8 cellular contexts compared by ENCODE assay signal in genomic region chr2:26720322-26721166, GRCh38. TPM values are rescaled to one million over a fixed set of nuclear protein-coding genes. Genes with fewer than 3 reads are reported as not detected.
A peak's percentile ranks its signal among the peaks of the same experiment; 100 is the strongest.
DNase-seq lines count a peak whose midpoint lies in the region; ATAC-seq and TF ChIP-seq lines count a peak whose summit lies in the region.

No MANE protein-coding gene starts in this region.

- no peaks in the 10 kb centered on the region for H3K9me2 ChIP-seq in MM.1S (replicated peaks; ENCODE audit: insufficient read depth, low read length)

- H3F3A ChIP-seq in MM.1S (ENCODE audit: insufficient read depth, low read length): no peaks in the 10 kb centered on the region

- DNase-seq in COLO668 (lab: John Stamatoyannopoulos, UW; ENCODE audit: unreplicated experiment): peak; percentile 60
- peak; percentile 13 for DNase-seq in NCI-H774 (lab: John Stamatoyannopoulos, UW)
- peak; percentile 96 for DNase-seq in fibroblast of pulmonary artery (ENCODE audit: low read depth)
- DNase-seq in omental fat pad (ENCODE audit: low spot score): peak; percentile 34
- DNase-seq in MM.1S: no peak
- DNase-seq in KG1 (lab: John Stamatoyannopoulos, UW): no peak

- H3K79me2 ChIP-seq in MM.1S (ENCODE audit: low read length): no peaks in the 10 kb centered on the region

- peaks cover 40% of the 10 kb centered on the region for H3K27me3 ChIP-seq in MM.1S (replicated peaks; ENCODE audit: insufficient read depth, low read length)

- H3K9me3 ChIP-seq in MM.1S (replicated peaks; ENCODE audit: insufficient read depth, low read length): no peaks in the 10 kb centered on the region

- no peak for TF ChIP-seq CTCF in fibroblast of pulmonary artery (IDR thresholded peaks at IDR 0.05; ENCODE audit: low read length, missing control alignments)
- TF ChIP-seq CTCF in omental fat pad (IDR thresholded peaks at IDR 0.05): no peak
- TF ChIP-seq CTCF in MM.1S (IDR thresholded peaks at IDR 0.05; ENCODE audit: low read length): no peak

- H3K36me3 ChIP-seq in MM.1S (replicated peaks; ENCODE audit: insufficient read depth, low read length): no peaks in the 10 kb centered on the region

- H4K20me1 ChIP-seq in MM.1S (ENCODE audit: insufficient read depth, low read length): no peaks in the 10 kb centered on the region

- H2AFZ ChIP-seq in MM.1S (ENCODE audit: low read length): no peak overlapping the region

- no peak overlapping the region for H3K4me2 ChIP-seq in MM.1S (ENCODE audit: low read depth, low read length)

- no peaks in the 10 kb centered on the region for H3K4me1 ChIP-seq in MM.1S (ENCODE audit: low read length)

- no peak overlapping the region for H3K27ac ChIP-seq in MM.1S (ENCODE audit: low read length)

- H3K4me3 ChIP-seq in fibroblast of pulmonary artery (replicated peaks; ENCODE audit: low read depth, low read length) (no peak overlapping the region), MM.1S (ENCODE audit: low read length) (no peak overlapping the region)

- H3K9ac ChIP-seq in MM.1S (ENCODE audit: low read length): no peak overlapping the region

- peak; percentile 58 for ATAC-seq in omental fat pad (ENCODE audit: low FRiP score)
- no peak for ATAC-seq in GM21390 (IDR thresholded peaks at IDR 0.05; ENCODE audit: unreplicated experiment)
- ATAC-seq in HG02970 (IDR thresholded peaks at IDR 0.05; ENCODE audit: low FRiP score, unreplicated experiment): no peak

RNA-seq across cellular contexts. Expression of gene KCNK3, which starts 28.0 kb away (rescaled TPM):
- 1 to 10 TPM; 1.6 to 7.7 (median 3.5) TPM for total RNA-seq in omental fat pad

RNA-seq across cellular contexts. Expression of gene SLC35F6, which starts 43.5 kb away (rescaled TPM):
- total RNA-seq in omental fat pad: 10 to 100 TPM; 43.0 to 84.9 (median 57.7) TPM

Comparison
In these comparisons a context has a peak if more than half of its experiments do, and no peak if none do; other contexts are left out.
1. DNase-seq: peak in COLO668 (single experiment), NCI-H774 (single experiment), fibroblast of pulmonary artery (single experiment) and omental fat pad (single experiment); none in MM.1S (single experiment) and KG1 (single experiment).